Comparison of ENCODE assay signal across 2 cellular contexts in the genomic region with DNA sequence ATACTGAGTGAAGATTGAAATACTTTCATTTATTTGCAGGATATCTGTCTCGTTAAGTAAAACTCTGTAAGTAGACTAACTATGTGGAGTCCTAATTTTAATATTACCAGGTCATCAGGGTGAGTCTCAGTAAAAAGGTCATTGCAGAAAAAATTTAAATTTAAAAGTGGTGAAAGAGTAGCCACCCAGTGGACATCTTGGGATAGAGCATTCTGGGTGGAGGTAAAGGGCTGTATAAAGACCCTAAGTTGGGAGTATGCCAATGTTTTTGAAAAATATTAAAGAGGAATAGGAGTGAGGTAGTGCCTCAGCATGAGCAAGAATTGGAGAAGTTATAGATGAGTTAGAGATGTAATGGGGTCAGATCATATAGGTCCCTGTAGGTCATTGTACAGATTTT.
A peak's percentile ranks its signal among the peaks of the same experiment; 100 is the strongest.
TF ChIP-seq lines count a peak whose summit lies in the region.

No MANE protein-coding gene starts in this region.

TF ChIP-seq in IMR-90, 13 proteins besides CTCF, POLR2A, EP300 and RAD21:
- no peak for TF ChIP-seq MAZ (IDR thresholded peaks at IDR 0.05; ENCODE audit: borderline replicate concordance, low read depth, low read length)
- no peak for TF ChIP-seq BHLHE40 (IDR thresholded peaks at IDR 0.05; ENCODE audit: low read depth, low read length)
- TF ChIP-seq SMC3 (IDR thresholded peaks at IDR 0.05; ENCODE audit: low read depth, low read length), result peak; percentile 19; the same call in 1 of the 2 replicates
TF ChIP-seq in IMR-90: peak in this region for 1.

TF ChIP-seq in GM12878, 131 proteins besides CTCF, POLR2A, EP300 and RAD21:
- no peak for TF ChIP-seq MTA3 (IDR thresholded peaks at IDR 0.05; ENCODE audit: borderline replicate concordance, low read length)
- no peak for TF ChIP-seq BMI1 (IDR thresholded peaks at IDR 0.05; ENCODE audit: borderline replicate concordance)
- peak; percentile 29; the same call in 1 of the 2 replicates for TF ChIP-seq SMC3 (IDR thresholded peaks at IDR 0.05; ENCODE audit: borderline replicate concordance, low read length)
- no peak for TF ChIP-seq FOXK2 (IDR thresholded peaks at IDR 0.05)
- TF ChIP-seq, protein P1, sequence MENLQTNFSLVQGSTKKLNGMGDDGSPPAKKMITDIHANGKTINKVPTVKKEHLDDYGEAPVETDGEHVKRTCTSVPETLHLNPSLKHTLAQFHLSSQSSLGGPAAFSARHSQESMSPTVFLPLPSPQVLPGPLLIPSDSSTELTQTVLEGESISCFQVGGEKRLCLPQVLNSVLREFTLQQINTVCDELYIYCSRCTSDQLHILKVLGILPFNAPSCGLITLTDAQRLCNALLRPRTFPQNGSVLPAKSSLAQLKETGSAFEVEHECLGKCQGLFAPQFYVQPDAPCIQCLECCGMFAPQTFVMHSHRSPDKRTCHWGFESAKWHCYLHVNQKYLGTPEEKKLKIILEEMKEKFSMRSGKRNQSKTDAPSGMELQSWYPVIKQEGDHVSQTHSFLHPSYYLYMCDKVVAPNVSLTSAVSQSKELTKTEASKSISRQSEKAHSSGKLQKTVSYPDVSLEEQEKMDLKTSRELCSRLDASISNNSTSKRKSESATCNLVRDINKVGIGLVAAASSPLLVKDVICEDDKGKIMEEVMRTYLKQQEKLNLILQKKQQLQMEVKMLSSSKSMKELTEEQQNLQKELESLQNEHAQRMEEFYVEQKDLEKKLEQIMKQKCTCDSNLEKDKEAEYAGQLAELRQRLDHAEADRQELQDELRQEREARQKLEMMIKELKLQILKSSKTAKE (IDR thresholded peaks at IDR 0.05; ENCODE audit: low read depth, poor library complexity, severe bottlenecking), result no peak
